Comparison of ENCODE assay signal across 28 cellular contexts in genomic region chr9:87748895-87749294, GRCh38.
"Had no signal": no experiment of that assay in that cellular context is flagged by ENCODE, and none has a peak within 500 bp of the region (broad histone marks: within the 10 kb centered on the region; RNA-seq: fewer than 3 reads in every experiment).

No MANE protein-coding gene starts in this region.

- H3K27ac ChIP-seq: breast epithelium, ovary, prostate gland, stomach, tibial artery, upper lobe of right lung had no signal

- H3K36me3 ChIP-seq: breast epithelium, gastrocnemius medialis, left lung, ovary, prostate gland, stomach, tibial artery, upper lobe of right lung had no signal

- H3K9me3 ChIP-seq: gastrocnemius medialis, ovary, prostate gland, tibial artery, upper lobe of right lung had no signal

- H3K4me2 ChIP-seq: smooth muscle cell had no signal

- ATAC-seq: activated CD8-positive, alpha-beta T cell treated with anti-CD3 and anti-CD28 coated beads for 36 hours; activated T-cell treated with anti-CD3 and anti-CD28 coated beads, Interleukin-2, amount 50 U/mL, for 4 hours; activated T-helper 17 cell treated with anti-CD3 and anti-CD28 coated beads, Interleukin-2, amount 50 U/mL, for 72 hours; left lung; naive thymus-derived CD4-positive, alpha-beta T cell; stimulated activated memory B cell treated with anti-CD40 and anti-IgM and Interleukin-4, amounts not matched to agents 10 μg/mL and 1 μg/mL and 100 μg/mL, for 72 hours; upper lobe of right lung had no signal

- DNase-seq: activated B cell treated with CpG ODN at 0.5 μM for 24 hours; activated CD4-positive, alpha-beta T cell treated with anti-CD3 and anti-CD28 coated beads, Interleukin-2, amount 50 U/mL, for 1 hour; activated CD8-positive, alpha-beta T cell treated with anti-CD3 and anti-CD28 coated beads for 36 hours; activated gamma-delta T cell treated with Interleukin-2 at 50 U/mL for 16 hours; activated naive CD4-positive, alpha-beta T cell treated with anti-CD3 and anti-CD28 coated beads, Interleukin-2, amount 50 U/mL, for 16 hours; activated T-cell treated with anti-CD3 and anti-CD28 coated beads, Interleukin-2, amount 50 U/mL, for 4 hours; amygdala; central memory CD4-positive, alpha-beta T cell; gastrocnemius medialis; glutamatergic neuron; hypothalamus; immature natural killer cell; left lung; midbrain; naive thymus-derived CD4-positive, alpha-beta T cell; ovary; stimulated activated CD4-positive, alpha-beta T cell treated with anti-CD3 and anti-CD28 coated beads, Interleukin-1b, Interleukin-23, amount 100 ng/mL, for 48 hours; stimulated activated CD4-positive, alpha-beta T cell treated with anti-CD3 and anti-CD28 coated beads, Interleukin-4, amount 100 ng/mL, for 4 hours; stimulated activated CD8-positive, alpha-beta memory T cell treated with anti-CD3 and anti-CD28 coated beads, Interleukin-4, amount 100 ng/mL, for 48 hours; stomach; T-helper 2 cell; tibial artery; upper lobe of right lung had no signal

- H3K4me1 ChIP-seq: breast epithelium, gastrocnemius medialis, left lung, prostate gland, stomach, tibial artery, upper lobe of right lung had no signal

- H3K4me3 ChIP-seq: breast epithelium, gastrocnemius medialis, left lung, ovary, prostate gland, smooth muscle cell, stomach, tibial artery, upper lobe of right lung had no signal

- H3K27me3 ChIP-seq: gastrocnemius medialis, left lung, ovary, upper lobe of right lung had no signal
